Comparison of ENCODE assay signal across 19 cellular contexts in genomic region chr17:71681427-71682173, GRCh38.
DNase-seq lines count a peak whose midpoint lies in the region; ATAC-seq, FAIRE-seq and TF ChIP-seq lines count a peak whose summit lies in the region.
"Had no signal": no experiment of that assay in that cellular context is flagged by ENCODE, and none has a peak within 500 bp of the region (broad histone marks: within the 10 kb centered on the region; RNA-seq: fewer than 3 reads in every experiment).

No MANE protein-coding gene starts in this region.

- H3K36me3 ChIP-seq in colonic mucosa: no peaks in the 10 kb centered on the region
- H3K36me3 ChIP-seq: MG63, SJCRH30 had no signal

- H3K4me1 ChIP-seq in colonic mucosa: no peaks in the 10 kb centered on the region
- H3K4me1 ChIP-seq: SJCRH30 had no signal

- intact Hi-C loops in colonic mucosa (cut with DNase I): no loop called here

- H3K9me3 ChIP-seq in colonic mucosa: no peaks in the 10 kb centered on the region
- H3K9me3 ChIP-seq: MG63, SJCRH30 had no signal

- ATAC-seq in left lobe of liver: peak; percentile 40
- ATAC-seq in activated naive CD4-positive, alpha-beta T cell treated with anti-CD3 and anti-CD28 coated beads, Interleukin-2, amount 50 U/mL, for 72 hours: no peak

- no peak overlapping the region for H3K27ac Mint-ChIP-seq in activated naive CD4-positive, alpha-beta T cell treated with anti-CD3 and anti-CD28 coated beads, Interleukin-2, amount 50 U/mL, for 72 hours

- no peak for TF ChIP-seq CTCF in colonic mucosa (IDR thresholded peaks at IDR 0.05)

- peak overlapping the region in 1 of 2 donors; percentile 44 for H3K9ac ChIP-seq in colonic mucosa (ENCODE audit: low read depth in 2 of 2, low read length in 2 of 2)

- no peak for TF ChIP-seq POLR2A in H54 (IDR thresholded peaks at IDR 0.05; ENCODE audit: low read depth, low read length)

- H3K4me3 ChIP-seq in colonic mucosa: no peak overlapping the region
- H3K4me3 ChIP-seq: MG63, SJCRH30 had no signal

- peak overlapping the region; percentile 29 for H3K27ac ChIP-seq in colonic mucosa
- H3K27ac ChIP-seq: C4-2B, SJCRH30 had no signal

- FAIRE-seq in H54 (lab: Jason Lieb, UNC): no peak
- FAIRE-seq: RCC 7860 had no signal

- no peaks in the 10 kb centered on the region for H3K27me3 ChIP-seq in colonic mucosa
- H3K27me3 ChIP-seq: MG63, SJCRH30 had no signal

- H3K9me3 Mint-ChIP-seq in activated naive CD4-positive, alpha-beta T cell treated with anti-CD3 and anti-CD28 coated beads, Interleukin-2, amount 50 U/mL, for 72 hours: peaks cover 16 to 17% of the 10 kb centered on the region in 2 donors

- DNase-seq in HT-29 (ENCODE audit: low spot score) (peak; percentile 11), colonic mucosa (peak; percentile 57), left lobe of liver (ENCODE audit: low spot score) (no peak), renal cortical epithelial cell (ENCODE audit: low read depth) (peak; percentile 5), H54 (ENCODE audit: insufficient read length, low spot score) (no peak), AG20443 (ENCODE audit: low spot score) (no peak)
- no peak for DNase-seq in activated CD4-positive, alpha-beta T cell treated with anti-CD3 and anti-CD28 coated beads, Interleukin-2, amount 50 U/mL, for 1 hour
- no peak for DNase-seq in activated naive CD4-positive, alpha-beta T cell treated with anti-CD3 and anti-CD28 coated beads, Interleukin-2, amount 50 U/mL, for 72 hours (ENCODE audit: low spot score in 2 of 2)
- DNase-seq: DMS79 treated with DMSO at 0.1 percent for 48 hours, H7, MG63, NCI-H1048, NCI-H1417 treated with DMSO at 0.1 percent for 48 hours, NCI-H2029 treated with DMSO at 0.1 percent for 48 hours, NCI-H345, NCI-H524, SJCRH30 had no signal

- no peaks in the 10 kb centered on the region for H3K36me3 Mint-ChIP-seq in activated naive CD4-positive, alpha-beta T cell treated with anti-CD3 and anti-CD28 coated beads, Interleukin-2, amount 50 U/mL, for 72 hours

Comparison
In these comparisons a context has a peak if more than half of its experiments do, and no peak if none do; other contexts are left out.
1. DNase-seq: peak in HT-29 (single experiment), colonic mucosa (single experiment) and renal cortical epithelial cell (single experiment); none in left lobe of liver (single experiment), activated CD4-positive, alpha-beta T cell treated with anti-CD3 and anti-CD28 coated beads, Interleukin-2, amount 50 U/mL, for 1 hour (single experiment), activated naive CD4-positive, alpha-beta T cell treated with anti-CD3 and anti-CD28 coated beads, Interleukin-2, amount 50 U/mL, for 72 hours (0 of 2), H54 (single experiment) and AG20443 (single experiment).